Comparison of ENCODE assay signal across 25 cellular contexts in the genomic region with DNA sequence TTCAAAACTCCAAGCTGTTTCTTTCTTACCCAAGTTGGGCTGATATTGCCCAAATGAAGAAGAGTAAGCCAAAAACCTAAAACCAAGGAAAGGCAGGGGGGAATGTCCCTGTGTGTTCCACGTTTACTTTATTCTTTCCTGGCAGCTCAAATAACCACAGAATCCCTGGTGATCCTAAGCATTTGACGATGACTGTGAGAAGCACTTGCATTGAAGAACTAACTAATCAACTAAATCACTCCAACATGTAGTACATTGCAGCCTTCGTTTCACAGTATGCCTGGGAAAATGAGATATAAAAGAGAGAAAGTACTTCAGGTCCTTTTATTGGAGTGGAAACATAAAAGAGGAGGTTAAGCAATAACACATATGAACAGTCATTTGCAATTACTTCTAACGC.
"Had no signal": no experiment of that assay in that cellular context is flagged by ENCODE, and none has a peak within 500 bp of the region (broad histone marks: within the 10 kb centered on the region; RNA-seq: fewer than 3 reads in every experiment).

No MANE protein-coding gene starts in this region.

- H3K4me1 Mint-ChIP-seq: naive B cell; stimulated activated memory B cell treated with anti-CD40 and anti-IgM and Interleukin-4, amounts not matched to agents 10 μg/mL and 1 μg/mL and 100 μg/mL, for 72 hours had no signal

- DNase-seq: dorsolateral prefrontal cortex; effector CD4-positive, alpha-beta T cell; foreskin keratinocyte; heart left ventricle; kidney; mesenchymal stem cell; mucosa of descending colon; naive B cell; sigmoid colon; stimulated activated CD4-positive, alpha-beta T cell treated with anti-CD3 and anti-CD28 coated beads, Interleukin-2, amount 100 ng/mL, for 24 hours; stimulated activated CD4-positive, alpha-beta T cell treated with anti-CD3 and anti-CD28 coated beads, Interleukin-4, amount 100 ng/mL, for 4 hours; stimulated activated naive CD8-positive, alpha-beta T cell treated with anti-CD3 and anti-CD28 coated beads, Interleukin-15, Interleukin-2, amounts not matched to agents 100 U/mL and 50 U/mL, for 24 hours; upper lobe of left lung had no signal

- H3K36me3 Mint-ChIP-seq: mesothelial cell of epicardium; naive B cell; natural killer cell treated with Interleukin-12 subunit alpha and Interleukin-12 subunit beta and Interleukin-15 and Interleukin-18, amount 100 ng/mL, for 72 hours; neural progenitor cell; stimulated activated memory B cell treated with anti-CD40 and anti-IgM and Interleukin-4, amounts not matched to agents 10 μg/mL and 1 μg/mL and 100 μg/mL, for 72 hours had no signal

- H3K27me3 ChIP-seq: dorsolateral prefrontal cortex, foreskin keratinocyte, gastroesophageal sphincter, heart left ventricle, hepatocyte, neural progenitor cell, right atrium auricular region, sigmoid colon, tibial nerve, upper lobe of left lung had no signal

- H3K4me1 ChIP-seq: foreskin keratinocyte, gastroesophageal sphincter, heart left ventricle, neural progenitor cell, parathyroid adenoma, prostate gland, right atrium auricular region, sigmoid colon, tibial nerve, upper lobe of left lung had no signal

- H3K4me3 Mint-ChIP-seq: mesothelial cell of epicardium; naive B cell; natural killer cell treated with Interleukin-12 subunit alpha and Interleukin-12 subunit beta and Interleukin-15 and Interleukin-18, amount 100 ng/mL, for 72 hours; neural progenitor cell; stimulated activated memory B cell treated with anti-CD40 and anti-IgM and Interleukin-4, amounts not matched to agents 10 μg/mL and 1 μg/mL and 100 μg/mL, for 72 hours had no signal

- H3K27me3 Mint-ChIP-seq: naive B cell; natural killer cell treated with Interleukin-12 subunit alpha and Interleukin-12 subunit beta and Interleukin-15 and Interleukin-18, amount 100 ng/mL, for 72 hours; stimulated activated memory B cell treated with anti-CD40 and anti-IgM and Interleukin-4, amounts not matched to agents 10 μg/mL and 1 μg/mL and 100 μg/mL, for 72 hours had no signal

- ATAC-seq: foreskin keratinocyte; gastroesophageal sphincter; heart left ventricle; left lobe of liver; mucosa of descending colon; natural killer cell treated with Interleukin-12 subunit alpha and Interleukin-12 subunit beta and Interleukin-15 and Interleukin-18, amount 100 ng/mL, for 72 hours; stimulated activated memory B cell treated with anti-CD40 and anti-IgM and Interleukin-4, amounts not matched to agents 10 μg/mL and 1 μg/mL and 100 μg/mL, for 72 hours; stimulated activated naive CD8-positive, alpha-beta T cell treated with anti-CD3 and anti-CD28 coated beads, Interleukin-15, Interleukin-2, amounts not matched to agents 100 U/mL and 50 U/mL, for 24 hours had no signal

- H3K9me3 ChIP-seq: gastroesophageal sphincter, heart left ventricle, mucosa of descending colon, prostate gland, right atrium auricular region, sigmoid colon, thoracic aorta, tibial nerve, upper lobe of left lung had no signal

- H3K9me3 Mint-ChIP-seq: mesothelial cell of epicardium, naive B cell, neural progenitor cell had no signal

- H3K9ac ChIP-seq: neural progenitor cell, parathyroid adenoma had no signal

- H3K27ac Mint-ChIP-seq: mesothelial cell of epicardium; naive B cell; natural killer cell treated with Interleukin-12 subunit alpha and Interleukin-12 subunit beta and Interleukin-15 and Interleukin-18, amount 100 ng/mL, for 72 hours; neural progenitor cell; stimulated activated memory B cell treated with anti-CD40 and anti-IgM and Interleukin-4, amounts not matched to agents 10 μg/mL and 1 μg/mL and 100 μg/mL, for 72 hours had no signal

- H3K4me3 ChIP-seq: dorsolateral prefrontal cortex, gastroesophageal sphincter, heart left ventricle, hepatocyte, mucosa of descending colon, neural progenitor cell, prostate gland, right atrium auricular region, sigmoid colon, thoracic aorta, tibial nerve, upper lobe of left lung had no signal

- H3K36me3 ChIP-seq: gastroesophageal sphincter, heart left ventricle, neural progenitor cell, prostate gland, right atrium auricular region, sigmoid colon, thoracic aorta, tibial nerve, upper lobe of left lung had no signal
